9 cellular contexts compared by ENCODE assay signal in genomic region chr17:17859909-17860760, GRCh38. TPM values are rescaled to one million over a fixed set of nuclear protein-coding genes. Genes with fewer than 3 reads are reported as not detected.
A peak's percentile ranks its signal among the peaks of the same experiment; 100 is the strongest.
DNase-seq lines count a peak whose midpoint lies in the region; ATAC-seq and TF ChIP-seq lines count a peak whose summit lies in the region.
"Had no signal": no experiment of that assay in that cellular context is flagged by ENCODE, and none has a peak within 500 bp of the region (broad histone marks: within the 10 kb centered on the region; RNA-seq: fewer than 3 reads in every experiment).

No MANE protein-coding gene starts in this region.

- intact Hi-C loops in IMR-90 (cut with micrococcal nuclease) = loop anchor here (1.0 kb wide), 2 partner anchors 48 to 179 kb away; partner anchors contain the start of gene RAI1
- intact Hi-C loops in spleen (cut with DNase I; ENCODE audit: low total_unique reads) = loop anchor here (2.0 kb wide), 2 partner anchors 47 to 179 kb away; partner anchors contain the start of gene RAI1

- TF ChIP-seq RAD21 in IMR-90 (IDR thresholded peaks at IDR 0.05; ENCODE audit: low read length) = peak; percentile 93

- no peak overlapping the region for H3K4ac ChIP-seq in IMR-90 (ENCODE audit: low read depth, low read length)

- H4K5ac ChIP-seq in IMR-90 (ENCODE audit: low read depth, low read length) = no peak overlapping the region

- no peak overlapping the region for H2AK9ac ChIP-seq in IMR-90 (replicated peaks; ENCODE audit: low read depth, low read length, poor library complexity)

- H2AK5ac ChIP-seq in IMR-90 (ENCODE audit: low read depth, low read length) = no peak overlapping the region

- H3K9me3 ChIP-seq in IMR-90 (ENCODE audit: control insufficient read depth, insufficient read depth, low read length) (no peaks in the 10 kb centered on the region), spleen (no peaks in the 10 kb centered on the region)
- H3K9me3 ChIP-seq: BLaER1 had no signal

- peaks cover 9% of the 10 kb centered on the region for H3K36me3 ChIP-seq in IMR-90 (ENCODE audit: control insufficient read depth, insufficient read depth, low read length)
- peaks cover 0 to 32% (median 0%) of the 10 kb centered on the region in 6 donors for H3K36me3 ChIP-seq in spleen
- H3K36me3 ChIP-seq: BLaER1 had no signal

- no peak overlapping the region for H3K18ac ChIP-seq in IMR-90 (ENCODE audit: low read depth, low read length)

- no peak overlapping the region for H2BK5ac ChIP-seq in IMR-90 (ENCODE audit: low read depth, low read length, poor library complexity, severe bottlenecking)

- no peak overlapping the region for H3K4me2 ChIP-seq in IMR-90 (ENCODE audit: low read depth, low read length)
- H3K4me2 ChIP-seq: BLaER1 had no signal

- no peak overlapping the region for H4K8ac ChIP-seq in IMR-90 (ENCODE audit: low read depth in 2 of 2, low read length in 2 of 2)

- dilution Hi-C loops in IMR-90 (cut with HindIII; ENCODE audit: low sequenced_read_pairs, unreplicated experiment) = no loop called here

- H2AFZ ChIP-seq in IMR-90 (replicated peaks; ENCODE audit: low read length, poor library complexity) = no peak overlapping the region

- no peak overlapping the region for H3K9ac ChIP-seq in IMR-90 (ENCODE audit: low read depth, low read length)
- H3K9ac ChIP-seq: BLaER1 had no signal

- CTCF ChIA-PET in IMR-90 (lab: Yijun Ruan, JAX) = interaction anchor here (1.2 to 1.3 kb wide), 4 partner anchors 59 to 178 kb away, joined by 3 to 4 read pairs (median 4); no protein-coding TSS in a partner anchor

- no peaks in the 10 kb centered on the region for H4K20me1 ChIP-seq in IMR-90 (ENCODE audit: insufficient read depth, low read length)
- H4K20me1 ChIP-seq: BLaER1 had no signal

- H3K9me1 ChIP-seq in IMR-90 (ENCODE audit: insufficient read depth, low read length) = no peaks in the 10 kb centered on the region

- H2BK20ac ChIP-seq in IMR-90 (ENCODE audit: low read depth, low read length) = no peak overlapping the region

- no peak overlapping the region for H3K23ac ChIP-seq in IMR-90 (ENCODE audit: low read depth, low read length)

- no peak overlapping the region for H2BK120ac ChIP-seq in IMR-90 (ENCODE audit: low read depth, low read length)

- TF ChIP-seq CTCF in IMR-90 (conservative IDR thresholded peaks at IDR 0.05; ENCODE audit: low read depth, low read length) (peak; percentile 89), astrocyte of the cerebellum (IDR thresholded peaks at IDR 0.05; ENCODE audit: low read depth, low read length, missing control alignments) (peak; percentile 99), spleen (IDR thresholded peaks at IDR 0.05 in 8 of 11, conservative IDR thresholded peaks at IDR 0.05 in 3 of 11) (peak; percentile 93 to 98 (median 97))

- POLR2A ChIA-PET in IMR-90 (lab: Charles Lee; ENCODE audit: unreplicated experiment) = no interaction called here

- WGBS in IMR-90 (ENCODE audit: extremely low coverage in 2 of 2, insufficient read length in 1 of 2), 2 experiments = 38% methylated on average over 3 of the region's 9 CpGs; no CpG with 5 or more reads in 1 of the 2 experiments
- 42 to 58% (median 49%) methylated on average over 4 to 9 of the region's 9 CpGs for WGBS in spleen, 5 donors

- H3K14ac ChIP-seq in IMR-90 (replicated peaks; ENCODE audit: low read depth, low read length) = no peak overlapping the region

- no peak; the same call in 1 of the 2 replicates for TF ChIP-seq POLR2A in IMR-90 (IDR thresholded peaks at IDR 0.05; ENCODE audit: low read depth, low read length)
- no peak for TF ChIP-seq POLR2A in spleen (IDR thresholded peaks at IDR 0.05)

- ATAC-seq in IMR-90 (ENCODE audit: low read depth) (peak; percentile 95), HG03521 (IDR thresholded peaks at IDR 0.05; ENCODE audit: unreplicated experiment) (no peak)

- no peak overlapping the region for H3K56ac ChIP-seq in IMR-90 (ENCODE audit: extremely low read depth, insufficient read depth, low read length)

- H2BK15ac ChIP-seq in IMR-90 (ENCODE audit: low read depth, low read length) = no peak overlapping the region

- H3K27me3 ChIP-seq in IMR-90 (ENCODE audit: control insufficient read depth, insufficient read depth, low read length) (no peaks in the 10 kb centered on the region), spleen (replicated peaks in 1 of 7) (no peaks in the 10 kb centered on the region)
- H3K27me3 ChIP-seq: BLaER1 had no signal

- H3K79me1 ChIP-seq in IMR-90 (ENCODE audit: low read depth in 1 of 2, low read length in 2 of 2) = no peaks in the 10 kb centered on the region; a peak in 2 of 4 replicates

- H3K4me3 ChIP-seq in IMR-90 (ENCODE audit: insufficient read depth, low read depth, low read length) = no peak overlapping the region
- H3K4me3 ChIP-seq in astrocyte of the cerebellum (ENCODE audit: low read depth, low read length) = no peak overlapping the region
- no peak overlapping the region for H3K4me3 ChIP-seq in spleen
- H3K4me3 ChIP-seq: BLaER1 had no signal

- no peaks in the 10 kb centered on the region; the same call in 1 of the 2 replicates for H3K4me1 ChIP-seq in IMR-90 (ENCODE audit: control insufficient read depth, insufficient read depth, low read length)
- peaks cover 0 to 26% (median 7%) of the 10 kb centered on the region in 6 donors for H3K4me1 ChIP-seq in spleen

- in situ Hi-C loops in IMR-90 (cut with MboI; ENCODE audit: low sequenced_read_pairs) = loop anchor here (5.0 kb wide), 1 partner anchor 183 kb away; no protein-coding TSS in a partner anchor
- in situ Hi-C loops in astrocyte of the cerebellum (cut with HindIII; ENCODE audit: low sequenced_read_pairs) = no loop called here

- BruUV-seq in IMR-90 (replicated peaks; lab: Mats Ljungman, UMichigan) = no TSS peak

- DNase-seq in NCI-H1092 treated with DMSO at 0.1 percent for 48 hours (lab: John Stamatoyannopoulos, UW) = peak; percentile 26
- DNase-seq in NCI-H1092 (lab: John Stamatoyannopoulos, UW) = no peak
- peak; percentile 38 for DNase-seq in IMR-90
- DNase-seq in T-helper 2 cell = peak; percentile 34 to 69 (median 55)
- peak; percentile 27 for DNase-seq in astrocyte of the cerebellum (ENCODE audit: low read depth)
- peak; percentile 39 to 70 for DNase-seq in hippocampal formation (lab: John Stamatoyannopoulos, UW)
- DNase-seq in spleen = peak; percentile 92

- no peak overlapping the region for H4K91ac ChIP-seq in IMR-90 (ENCODE audit: insufficient read depth, low read depth, low read length)

- H3K27ac ChIP-seq in IMR-90 (ENCODE audit: insufficient read depth, low read length) (no peak overlapping the region), spleen (no peak overlapping the region)
- H3K27ac ChIP-seq: BLaER1 had no signal

TF ChIP-seq in IMR-90, 13 proteins besides CTCF, POLR2A, EP300 and RAD21:
- no peak for TF ChIP-seq FOS (IDR thresholded peaks at IDR 0.05; ENCODE audit: low read depth, low read length)
- TF ChIP-seq, protein P1, sequence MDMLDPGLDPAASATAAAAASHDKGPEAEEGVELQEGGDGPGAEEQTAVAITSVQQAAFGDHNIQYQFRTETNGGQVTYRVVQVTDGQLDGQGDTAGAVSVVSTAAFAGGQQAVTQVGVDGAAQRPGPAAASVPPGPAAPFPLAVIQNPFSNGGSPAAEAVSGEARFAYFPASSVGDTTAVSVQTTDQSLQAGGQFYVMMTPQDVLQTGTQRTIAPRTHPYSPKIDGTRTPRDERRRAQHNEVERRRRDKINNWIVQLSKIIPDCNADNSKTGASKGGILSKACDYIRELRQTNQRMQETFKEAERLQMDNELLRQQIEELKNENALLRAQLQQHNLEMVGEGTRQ (IDR thresholded peaks at IDR 0.05; ENCODE audit: low read depth, low read length) = no peak
- TF ChIP-seq SMC3 (IDR thresholded peaks at IDR 0.05; ENCODE audit: low read depth, low read length) = peak; percentile 94
- no peak for TF ChIP-seq RFX5 (IDR thresholded peaks at IDR 0.05; ENCODE audit: low read depth, low read length)
- TF ChIP-seq MAZ (IDR thresholded peaks at IDR 0.05; ENCODE audit: borderline replicate concordance, low read depth, low read length) = 0 out of 2 replicates have a peak, but pooled peaks have one; percentile 10

RNA-seq across cellular contexts. Expression of gene SREBF1, which starts 23.3 kb away (rescaled TPM):
- total RNA-seq in IMR-90 (2012; rRNA removed) (3.3 and 3.4 TPM in 2 replicates), spleen (10 to 100 TPM; 35.4 to 74.8 (median 56.7) TPM)
- polyA plus RNA-seq in IMR-90 (2012; rRNA removed) (20.4 and 22.3 TPM in 2 replicates), spleen (10 to 100 TPM; 25.0 to 38.2 (median 33.7) TPM)
- polyA plus RNA-seq in IMR-90 (2012; cell fraction: cytosol; rRNA removed) = 16.2 and 23.6 TPM in 2 replicates
- polyA plus RNA-seq in IMR-90 (2012; cell fraction: nucleus; rRNA removed; ENCODE audit: low replicate concordance) = 82.8 and 188 TPM in 2 replicates
